In genomic region chr3:88057650-88058321, GRCh38 we compare ENCODE assay signal across 8 cellular contexts. TPM values are rescaled to one million over a fixed set of nuclear protein-coding genes. Genes with fewer than 3 reads are reported as not detected.
A peak's percentile ranks its signal among the peaks of the same experiment; 100 is the strongest.
DNase-seq lines count a peak whose midpoint lies in the region; ATAC-seq, FAIRE-seq and TF ChIP-seq lines count a peak whose summit lies in the region.

No MANE protein-coding gene starts in this region.

- intact Hi-C loops in CD8-positive, alpha-beta T cell (cut with DNase I, micrococcal nuclease): loop anchor here (2.0 to 10.0 kb wide), 5 partner anchors 35 to 830 kb away; partner anchors contain the start of genes C3orf38 (in 1 of the 2) and CHMP2B (in 1 of the 2)
- intact Hi-C loops in K562 (cut with micrococcal nuclease): loop anchor here (2.0 to 5.0 kb wide), 4 partner anchors 23 to 260 kb away; partner anchors contain the start of gene C3orf38
- intact Hi-C loops in lower leg skin (cut with DNase I; ENCODE audit: low total_unique reads): no loop called here
- intact Hi-C loops in tibial artery (cut with DNase I; ENCODE audit: low total_unique reads): loop anchor here (5.0 kb wide), 1 partner anchor 90 kb away; the partner anchor contains the start of gene C3orf38

- no peaks in the 10 kb centered on the region for H3K27me3 ChIP-seq in CD8-positive, alpha-beta T cell (ENCODE audit: insufficient read depth, low read length)
- no peaks in the 10 kb centered on the region for H3K27me3 ChIP-seq in HUES64 (ENCODE audit: insufficient read depth, low read length)
- no peaks in the 10 kb centered on the region for H3K27me3 ChIP-seq in K562 (ENCODE audit: control insufficient read depth in 2 of 2, insufficient read depth in 2 of 2, low read length in 2 of 2)
- H3K27me3 ChIP-seq in tibial artery: no peaks in the 10 kb centered on the region

- peak overlapping the region; percentile 75 for H3K4me2 ChIP-seq in K562 (ENCODE audit: insufficient read depth, low read length)

- TF ChIP-seq POLR2A in K562 (conservative IDR thresholded peaks at IDR 0.05) (no peak), lower leg skin (IDR thresholded peaks at IDR 0.05) (no peak)

- DNase-seq in CD8-positive, alpha-beta T cell: peak in 1 of 7 experiments; percentile 50
- DNase-seq in K562 (ENCODE audit: extremely low read depth in 1 of 4, low spot score in 3 of 4) (no peak), lower leg skin (ENCODE audit: low spot score in 2 of 2) (peak in 1 of 2 donors; percentile 29), tibial artery (peak in 1 of 2 donors; percentile 21), NCI-H187 treated with DMSO at 0.1 percent for 48 hours (lab: John Stamatoyannopoulos, UW) (no peak), NCI-H82 (lab: John Stamatoyannopoulos, UW) (no peak)

- TF ChIP-seq RAD21 in K562 (CRISPR knock-in tag; conservative IDR thresholded peaks at IDR 0.05 in 1 of 2, IDR thresholded peaks at IDR 0.05 in 1 of 2): no peak

- no peak for ATAC-seq in CD8-positive, alpha-beta T cell
- ATAC-seq in K562 (no peak), GM21619 (IDR thresholded peaks at IDR 0.05; ENCODE audit: unreplicated experiment) (no peak)

- peaks cover 76% of the 10 kb centered on the region for H3K79me2 ChIP-seq in K562 (ENCODE audit: control insufficient read depth, insufficient read depth, low read length)

- TF ChIP-seq CTCF in CD8-positive, alpha-beta T cell (IDR thresholded peaks at IDR 0.05): peak; percentile 15
- TF ChIP-seq CTCF in K562 (IDR thresholded peaks at IDR 0.05 in 2 of 3, conservative IDR thresholded peaks at IDR 0.05 in 1 of 3; ENCODE audit: insufficient read depth in 2 of 3, low read depth in 1 of 3, low read length in 3 of 3) (peak in 1 of 3 experiments; percentile 15; a peak in 1 of 6 replicates), lower leg skin (IDR thresholded peaks at IDR 0.05) (no peak), tibial artery (IDR thresholded peaks at IDR 0.05) (peak in 1 of 2 experiments; percentile 8)

- peaks cover 45% of the 10 kb centered on the region for H3K36me3 Mint-ChIP-seq in CD8-positive, alpha-beta T cell

- H3K36me3 ChIP-seq in CD8-positive, alpha-beta T cell (ENCODE audit: insufficient read depth, low read length): peaks cover 11% of the 10 kb centered on the region
- H3K36me3 ChIP-seq in HUES64 (ENCODE audit: insufficient read depth, low read length): peaks cover 35% of the 10 kb centered on the region
- H3K36me3 ChIP-seq in K562 (ENCODE audit: control insufficient read depth, insufficient read depth, low read length): peaks cover 31% of the 10 kb centered on the region
- peaks cover 15 to 22% (median 16%) of the 10 kb centered on the region in 3 donors for H3K36me3 ChIP-seq in tibial artery

- H3K9me3 ChIP-seq in CD8-positive, alpha-beta T cell (ENCODE audit: low read length): no peaks in the 10 kb centered on the region
- H3K9me3 ChIP-seq in HUES64 (ENCODE audit: insufficient read depth, low read depth, low read length) (no peaks in the 10 kb centered on the region), K562 (replicated peaks; ENCODE audit: control insufficient read depth, insufficient read depth, low read depth, low read length) (no peaks in the 10 kb centered on the region), tibial artery (no peaks in the 10 kb centered on the region)

- H3K27me3 Mint-ChIP-seq in CD8-positive, alpha-beta T cell (ENCODE audit: low read depth): no peaks in the 10 kb centered on the region

- WGBS in HUES64: 11% methylated on average over 15 of the region's 16 CpGs
- WGBS in K562 (ENCODE audit: insufficient coverage, low coverage, missing lambda C conversion rate): 4% methylated on average over 16 of the region's 16 CpGs
- 5 to 6% methylated on average over 16 of the region's 16 CpGs for WGBS in lower leg skin, 2 donors

- CTCF ChIA-PET in CD8-positive, alpha-beta T cell (lab: Charles Lee): interaction anchor here (1.6 kb wide), 1 partner anchor 91 kb away, joined by 4 read pairs; the partner anchor contains the start of gene C3orf38
- CTCF ChIA-PET in K562 (lab: Yijun Ruan, JAX; ENCODE audit: low intra/inter-chr PET ratio): no interaction called here

- no peaks in the 10 kb centered on the region for H3K9me3 Mint-ChIP-seq in CD8-positive, alpha-beta T cell

- BruUV-seq in K562 (replicated peaks; lab: Mats Ljungman, UMichigan): TSS peak; percentile 53

- peak overlapping the region; percentile 28; the same call in 1 of the 2 replicates for H2AFZ ChIP-seq in K562 (ENCODE audit: low read depth, low read length)

- peak overlapping the region; percentile 93 for H3K4me3 Mint-ChIP-seq in CD8-positive, alpha-beta T cell

- in situ Hi-C loops in K562 (cut with MboI): no loop called here

- no peak for FAIRE-seq in K562 (lab: Jason Lieb, UNC)

- H3K4me1 Mint-ChIP-seq in CD8-positive, alpha-beta T cell (ENCODE audit: low read depth): peaks cover 63% of the 10 kb centered on the region

- 0 out of 2 replicates have a peak, but pooled peaks cover 2% of the 10 kb centered on the region for H4K20me1 ChIP-seq in K562 (replicated peaks; ENCODE audit: control insufficient read depth, insufficient read depth, low read length)

- H3K4me3 ChIP-seq in CD8-positive, alpha-beta T cell (ENCODE audit: low read depth, low read length): peak overlapping the region; percentile 97
- H3K4me3 ChIP-seq in HUES64 (ENCODE audit: low read length) (peak overlapping the region; percentile 91), K562 (peak overlapping the region; percentile 96), lower leg skin (ENCODE audit: low read depth, poor library complexity, severe bottlenecking) (peak overlapping the region; percentile 46), tibial artery (peak overlapping the region; percentile 70 to 85)

- H3K27ac ChIP-seq in CD8-positive, alpha-beta T cell (ENCODE audit: low read depth, low read length): peak overlapping the region; percentile 81
- H3K27ac ChIP-seq in HUES64 (ENCODE audit: low read depth, low read length): peak overlapping the region; percentile 94
- H3K27ac ChIP-seq in K562 (ENCODE audit: extremely low read depth, low read depth, low read length): peak overlapping the region; percentile 93
- peak overlapping the region; percentile 87 to 98 for H3K27ac ChIP-seq in tibial artery

- H3K9me1 ChIP-seq in K562 (ENCODE audit: control insufficient read depth, insufficient read depth, low read length): no peaks in the 10 kb centered on the region

- peak overlapping the region; percentile 99 for H3K27ac Mint-ChIP-seq in CD8-positive, alpha-beta T cell

- no peak for TF ChIP-seq EP300 in K562 (IDR thresholded peaks at IDR 0.05; ENCODE audit: low read length)

- H3K4me1 ChIP-seq in CD8-positive, alpha-beta T cell (ENCODE audit: insufficient read depth, low read length): peaks cover 41% of the 10 kb centered on the region
- peaks cover 15% of the 10 kb centered on the region for H3K4me1 ChIP-seq in HUES64 (ENCODE audit: insufficient read depth, low read length)
- peaks cover 0 to 11% of the 10 kb centered on the region in 2 experiments; a peak in 1 of 5 replicates for H3K4me1 ChIP-seq in K562 (replicated peaks in 1 of 2; ENCODE audit: control insufficient read depth in 2 of 2, insufficient read depth in 2 of 2, low read length in 2 of 2)
- H3K4me1 ChIP-seq in tibial artery: peaks cover 0 to 36% (median 18%) of the 10 kb centered on the region in 4 donors

- H3K9ac ChIP-seq in HUES64 (ENCODE audit: low read depth, low read length) (peak overlapping the region; percentile 61), K562 (ENCODE audit: insufficient read depth in 1 of 2, low read depth in 2 of 2, low read length in 2 of 2) (peak overlapping the region; percentile 80 to 93)

- POLR2A ChIA-PET in CD8-positive, alpha-beta T cell (lab: Charles Lee): interaction anchor here (0.9 to 4.7 kb wide), 7 partner anchors 11 to 831 kb away, joined by 4 to 53 read pairs (median 8); partner anchors contain the start of genes C3orf38 and CHMP2B
- POLR2A ChIA-PET in K562 (lab: Yijun Ruan, JAX): interaction anchor here (1.4 kb wide), 1 partner anchor 10 kb away, joined by 8 read pairs; no protein-coding TSS in a partner anchor

RNA-seq across cellular contexts. Expression of gene CGGBP1, which starts 1.0 kb away (rescaled TPM):
- total RNA-seq in CD8-positive, alpha-beta T cell: 10 to 100 TPM; 64.1 to 66.7 TPM
- 56.0 TPM for polyA plus RNA-seq in HUES64 (2013, experiment 1 of 2)
- polyA plus RNA-seq in HUES64 (2013, experiment 2 of 2): 63.0 TPM
- 27.8 and 66.6 TPM in 2 replicates for total RNA-seq in K562 (2011; cell fraction: chromatin; rRNA removed; ENCODE audit: low replicate concordance)
- 13.7 and 18.7 TPM in 2 replicates for total RNA-seq in K562 (2011; cell fraction: nucleolus; rRNA removed)
- 36.2 and 39.1 TPM in 2 replicates for total RNA-seq in K562 (2011; cell fraction: nucleoplasm; rRNA removed)
- total RNA-seq in K562 (2014; rRNA removed) (14.4 and 18.0 TPM in 2 replicates), K562 (2014; rRNA removed; fragmentation: Illumina TruSeq; extraction: Trizol) (37.8 and 46.5 TPM in 2 replicates), K562 (2015; rRNA removed; fragmentation: Illumina TruSeq; extraction: Trizol) (38.2 and 43.2 TPM in 2 replicates), K562 (2021) (37.9 and 39.2 TPM in 2 replicates), lower leg skin (10 to 100 TPM; 28.6 to 39.9 (median 34.9) TPM)
- polyA plus RNA-seq in K562 (2011; rRNA removed) (43.2 and 46.5 TPM in 2 replicates), K562 (2014; fragmentation: Illumina TruSeq; extraction: Trizol) (41.2 and 47.8 TPM in 2 replicates), K562 (2014; fragmentation: Nextera tagmentation; extraction: Ambion mirVana) (10 to 100 TPM; 26.6 to 35.8 TPM), K562 (2014; rRNA removed) (24.9 and 29.4 TPM in 2 replicates)
- polyA plus RNA-seq in K562 (2011; cell fraction: cytosol; rRNA removed): 14.0 and 19.7 TPM in 2 replicates
- 59.2 and 66.8 TPM in 2 replicates for polyA plus RNA-seq in K562 (2011; cell fraction: nucleus; rRNA removed)
- polyA plus RNA-seq in K562 (2012): 35.4 and 41.1 TPM in 2 replicates
- polyA minus RNA-seq in K562 (2011; rRNA and poly(A)+ RNA removed): 68.4 and 74.6 TPM in 2 replicates
- 18.3 and 26.2 TPM in 2 replicates for polyA minus RNA-seq in K562 (2011; cell fraction: cytosol; rRNA and poly(A)+ RNA removed)
- polyA minus RNA-seq in K562 (2011; cell fraction: nucleus; rRNA and poly(A)+ RNA removed): 25.6 and 57.9 TPM in 2 replicates

RNA-seq across cellular contexts. Expression of gene ZNF654, which starts 1.3 kb away (rescaled TPM):
- total RNA-seq in CD8-positive, alpha-beta T cell: 10 to 100 TPM; 13.2 to 15.0 TPM
- polyA plus RNA-seq in HUES64 (2013, experiment 1 of 2): 3.3 TPM
- 3.5 TPM for polyA plus RNA-seq in HUES64 (2013, experiment 2 of 2)
- total RNA-seq in K562 (2011; cell fraction: chromatin; rRNA removed; ENCODE audit: low replicate concordance): 7.0 and 28.2 TPM in 2 replicates
- total RNA-seq in K562 (2011; cell fraction: nucleolus; rRNA removed): 5.8 and 6.4 TPM in 2 replicates
- total RNA-seq in K562 (2011; cell fraction: nucleoplasm; rRNA removed): 6.7 and 12.7 TPM in 2 replicates
- total RNA-seq in K562 (2014; rRNA removed): 2.5 and 3.6 TPM in 2 replicates
- 6.8 and 7.4 TPM in 2 replicates for total RNA-seq in K562 (2014; rRNA removed; fragmentation: Illumina TruSeq; extraction: Trizol)
- total RNA-seq in K562 (2015; rRNA removed; fragmentation: Illumina TruSeq; extraction: Trizol): 8.4 and 8.6 TPM in 2 replicates
- total RNA-seq in K562 (2021): 5.1 and 6.8 TPM in 2 replicates
- polyA plus RNA-seq in K562 (2011; rRNA removed): 4.1 and 5.1 TPM in 2 replicates
- 0.63 and 2.8 TPM in 2 replicates for polyA plus RNA-seq in K562 (2011; cell fraction: cytosol; rRNA removed)
- polyA plus RNA-seq in K562 (2011; cell fraction: nucleus; rRNA removed): 4.8 and 6.1 TPM in 2 replicates
- 5.1 and 5.3 TPM in 2 replicates for polyA plus RNA-seq in K562 (2012)
- polyA plus RNA-seq in K562 (2014; fragmentation: Illumina TruSeq; extraction: Trizol): 4.2 and 6.2 TPM in 2 replicates
- polyA plus RNA-seq in K562 (2014; fragmentation: Nextera tagmentation; extraction: Ambion mirVana): 1 to 10 TPM; 2.4 to 2.5 TPM
- polyA plus RNA-seq in K562 (2014; rRNA removed): 2.1 and 4.2 TPM in 2 replicates
- 9.6 and 12.0 TPM in 2 replicates for polyA minus RNA-seq in K562 (2011; rRNA and poly(A)+ RNA removed)
- 3.8 and 7.1 TPM in 2 replicates for polyA minus RNA-seq in K562 (2011; cell fraction: cytosol; rRNA and poly(A)+ RNA removed)
- polyA minus RNA-seq in K562 (2011; cell fraction: nucleus; rRNA and poly(A)+ RNA removed): 10.6 and 19.0 TPM in 2 replicates
- 10 to 100 TPM; 12.1 to 19.4 (median 16.3) TPM for total RNA-seq in lower leg skin

Comparison
In these comparisons a context has a peak if more than half of its experiments do, and no peak if none do; other contexts are left out.
1. H3K4me3 ChIP-seq: peak in every context shown above with its lines; median percentile 97 in CD8-positive, alpha-beta T cell; 96 in K562; 91 in HUES64; 78 in tibial artery; 46 in lower leg skin.